In the genomic region with DNA sequence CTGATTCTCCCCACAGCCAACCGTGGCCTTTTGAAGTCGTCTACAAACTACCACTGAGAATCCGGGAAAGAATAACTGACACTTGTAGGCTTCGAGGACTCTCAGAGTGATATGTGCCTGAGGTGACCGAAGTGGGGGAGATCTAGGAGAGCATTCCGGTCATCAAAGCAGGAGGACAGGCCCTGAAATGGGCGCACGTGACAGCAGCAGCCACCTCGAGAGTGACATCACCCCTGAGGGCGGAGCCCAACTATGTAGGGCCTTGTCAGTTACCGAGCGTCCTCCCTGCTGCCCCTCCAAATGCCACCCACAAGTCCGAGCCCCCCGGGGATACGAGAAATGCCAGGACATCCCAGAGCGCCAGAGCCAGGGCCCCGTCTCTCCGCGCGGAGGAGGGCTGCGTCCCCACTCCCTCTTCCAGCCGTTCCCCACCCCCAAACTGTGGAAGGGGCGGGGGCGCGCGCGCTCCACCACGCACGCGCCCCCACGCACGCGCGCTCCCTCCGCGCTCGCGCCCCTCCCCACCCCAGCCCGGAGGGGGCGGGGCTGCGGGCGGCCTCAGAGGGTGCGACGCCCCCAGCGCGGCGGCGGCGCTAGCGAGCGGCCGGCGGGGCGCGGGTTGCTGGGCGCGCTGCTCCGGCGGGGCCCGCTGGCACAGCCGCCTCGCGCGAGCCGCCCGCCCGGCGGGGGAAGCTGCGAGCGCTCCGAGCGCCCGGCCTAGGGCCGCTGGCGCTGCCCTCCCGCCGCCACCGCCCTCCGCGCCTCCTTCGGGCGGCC, we compare ENCODE assay signal across 8 cellular contexts. TPM values are rescaled to one million over a fixed set of nuclear protein-coding genes. Genes with fewer than 3 reads are reported as not detected.
A peak's percentile ranks its signal among the peaks of the same experiment; 100 is the strongest.
DNase-seq lines count a peak whose midpoint lies in the region; ATAC-seq and TF ChIP-seq lines count a peak whose summit lies in the region.

A gene (plus strand): TSS at position 587 of the 777 bp plus-strand sequence. CDS start 43,325 bp downstream, outside the sequence.

- intact Hi-C loops in left colon (cut with DNase I, micrococcal nuclease) = loop anchor here (10.0 kb wide), 1 partner anchor 261 kb away; no protein-coding TSS in a partner anchor

- peak; percentile 75 for DNase-seq in GM13976 (ENCODE audit: low spot score)
- DNase-seq in NCI-H510A treated with DMSO at 0.1 percent for 48 hours (lab: John Stamatoyannopoulos, UW) = peak; percentile 81
- peak; percentile 44 to 58 for DNase-seq in activated CD4-positive, alpha-beta T cell treated with anti-CD3 and anti-CD28 coated beads, Interleukin-2, amount 50 U/mL, for 24 hours (ENCODE audit: low read depth in 1 of 2, low spot score in 1 of 2)
- peak; percentile 62 for DNase-seq in dedifferentiated amniotic fluid mesenchymal stem cell (ENCODE audit: extremely low spot score)
- peak; percentile 86 to 87 for DNase-seq in left colon
- peak; percentile 49 to 57 for DNase-seq in stimulated activated CD4-positive, alpha-beta T cell treated with anti-CD3 and anti-CD28 coated beads, Interleukin-15, amount 100 ng/mL, for 48 hours (ENCODE audit: low read depth in 2 of 2)

- in situ Hi-C loops in GM13976 (cut with MboI; ENCODE audit: low sequenced_read_pairs, unreplicated experiment) = no loop called here

- peak; percentile 7 for TF ChIP-seq CTCF in GM13976 (IDR thresholded peaks at IDR 0.05; ENCODE audit: borderline replicate concordance, control extremely low read depth, extremely low read depth, insufficient read depth, missing control alignments)

- ATAC-seq in HG03139 (IDR thresholded peaks at IDR 0.05; ENCODE audit: unreplicated experiment) (peak; percentile 45), left colon (peak; percentile 87), GM18520 (IDR thresholded peaks at IDR 0.05; ENCODE audit: unreplicated experiment) (no peak)

RNA-seq across cellular contexts. Expression of the gene that starts here (rescaled TPM):
- total RNA-seq in left colon = 10 to 100 TPM; 16.2 to 22.8 TPM
